In genomic region chr13:49148405-49148804, GRCh38 we compare ENCODE assay signal across 24 cellular contexts.
"Had no signal": no experiment of that assay in that cellular context is flagged by ENCODE, and none has a peak within 500 bp of the region (broad histone marks: within the 10 kb centered on the region; RNA-seq: fewer than 3 reads in every experiment).

No MANE protein-coding gene starts in this region.

- ATAC-seq: activated naive CD4-positive, alpha-beta T cell treated with anti-CD3 and anti-CD28 coated beads, Interleukin-2, amount 50 U/mL, for 72 hours; activated T-helper 17 cell treated with anti-CD3 and anti-CD28 coated beads, Interleukin-2, amount 50 U/mL, for 72 hours; body of pancreas; gastroesophageal sphincter; left colon; stimulated activated memory B cell treated with anti-CD40 and anti-IgM and Interleukin-4, amounts not matched to agents 10 μg/mL and 1 μg/mL and 100 μg/mL, for 72 hours; upper lobe of right lung had no signal

- H3K27me3 Mint-ChIP-seq: activated CD4-positive, alpha-beta memory T cell treated with anti-CD3 and anti-CD28 coated beads for 36 hours; activated CD4-positive, alpha-beta T cell treated with anti-CD3 and anti-CD28 coated beads, Interleukin-2, amount 10 ng/mL, durations not matched to agents 24 days and 14 days; activated T-cell treated with anti-CD3 and anti-CD28 coated beads, Interleukin-2, amount 50 U/mL, for 24 hours; activated T-helper 17 cell treated with anti-CD3 and anti-CD28 coated beads, Interleukin-2, amount 50 U/mL, for 72 hours; naive B cell; stimulated activated memory B cell treated with anti-CD40 and anti-IgM and Interleukin-4, amounts not matched to agents 10 μg/mL and 1 μg/mL and 100 μg/mL, for 72 hours had no signal

- DNase-seq: activated CD4-positive, alpha-beta memory T cell treated with anti-CD3 and anti-CD28 coated beads for 36 hours; activated CD4-positive, alpha-beta T cell treated with anti-CD3 and anti-CD28 coated beads, Interleukin-2, amount 10 ng/mL, durations not matched to agents 24 days and 14 days; activated CD4-positive, CD25-positive, alpha-beta regulatory T cell treated with anti-CD3 and anti-CD28 coated beads, Interleukin-2, amount 50 U/mL, for 72 hours; activated CD8-positive, alpha-beta memory T cell treated with anti-CD3 and anti-CD28 coated beads, Interleukin-2, amount 50 U/mL, for 4 hours; activated gamma-delta T cell treated with Interleukin-2 at 50 U/mL for 16 hours; activated T-cell treated with anti-CD3 and anti-CD28 coated beads, Interleukin-2, amount 50 U/mL, for 24 hours; aorta; body of pancreas; cerebellar nuclear complex; colonic mucosa; effector CD8-positive, alpha-beta T cell; left colon; mammary epithelial cell; naive B cell; stimulated activated CD4-positive, alpha-beta T cell treated with anti-CD3 and anti-CD28 coated beads, Interleukin-1b, Interleukin-23, amount 100 ng/mL, for 48 hours; stimulated activated CD4-positive, alpha-beta T cell treated with anti-CD3 and anti-CD28 coated beads, Interleukin-4, amount 100 ng/mL, for 4 hours; stimulated activated CD8-positive, alpha-beta memory T cell treated with anti-CD3 and anti-CD28 coated beads, Interleukin-4, amount 100 ng/mL, for 48 hours; T-helper 2 cell; tibial artery; upper lobe of right lung had no signal

- H3K27ac Mint-ChIP-seq: activated CD4-positive, alpha-beta memory T cell treated with anti-CD3 and anti-CD28 coated beads for 36 hours; activated CD4-positive, alpha-beta T cell treated with anti-CD3 and anti-CD28 coated beads, Interleukin-2, amount 10 ng/mL, durations not matched to agents 24 days and 14 days; activated naive CD4-positive, alpha-beta T cell treated with anti-CD3 and anti-CD28 coated beads, Interleukin-2, amount 50 U/mL, for 72 hours; activated T-helper 17 cell treated with anti-CD3 and anti-CD28 coated beads, Interleukin-2, amount 50 U/mL, for 72 hours; stimulated activated memory B cell treated with anti-CD40 and anti-IgM and Interleukin-4, amounts not matched to agents 10 μg/mL and 1 μg/mL and 100 μg/mL, for 72 hours had no signal

- H3K4me3 Mint-ChIP-seq: activated CD4-positive, alpha-beta memory T cell treated with anti-CD3 and anti-CD28 coated beads for 36 hours; activated T-cell treated with anti-CD3 and anti-CD28 coated beads, Interleukin-2, amount 50 U/mL, for 24 hours; activated T-helper 17 cell treated with anti-CD3 and anti-CD28 coated beads, Interleukin-2, amount 50 U/mL, for 72 hours; naive B cell; stimulated activated memory B cell treated with anti-CD40 and anti-IgM and Interleukin-4, amounts not matched to agents 10 μg/mL and 1 μg/mL and 100 μg/mL, for 72 hours had no signal
